Comparison of ENCODE assay signal across 32 cellular contexts in genomic region chrX:16750136-16750535, GRCh38.
"Had no signal": no experiment of that assay in that cellular context is flagged by ENCODE, and none has a peak within 500 bp of the region (broad histone marks: within the 10 kb centered on the region; RNA-seq: fewer than 3 reads in every experiment).

No MANE protein-coding gene starts in this region.

- FAIRE-seq: bronchial epithelial cell, RCC 7860, TTC549 had no signal

- H3K36me3 Mint-ChIP-seq: activated naive CD4-positive, alpha-beta T cell treated with anti-CD3 and anti-CD28 coated beads, Interleukin-2, amount 50 U/mL, for 24 hours had no signal

- H3K27ac ChIP-seq: PC-9, RWPE1 had no signal

- H3K4me2 ChIP-seq: PC-9 had no signal

- H3K4me1 Mint-ChIP-seq: activated CD4-positive, alpha-beta T cell treated with anti-CD3 and anti-CD28 coated beads, Interleukin-2, amount 10 ng/mL, durations not matched to agents 24 days and 14 days; activated naive CD4-positive, alpha-beta T cell treated with anti-CD3 and anti-CD28 coated beads, Interleukin-2, amount 50 U/mL, for 24 hours; activated T-helper 17 cell treated with anti-CD3 and anti-CD28 coated beads, Interleukin-2, amount 50 U/mL, for 72 hours had no signal

- H3K4me3 ChIP-seq: PC-9 had no signal

- H2AFZ ChIP-seq: PC-9 had no signal

- ATAC-seq: activated CD8-positive, alpha-beta T cell treated with anti-CD3 and anti-CD28 coated beads for 36 hours; activated T-cell treated with anti-CD3 and anti-CD28 coated beads, Interleukin-2, amount 50 U/mL, for 72 hours; activated T-helper 17 cell treated with anti-CD3 and anti-CD28 coated beads, Interleukin-2, amount 50 U/mL, for 72 hours; Right ventricle myocardium inferior had no signal

- H3K9me3 Mint-ChIP-seq: activated CD4-positive, alpha-beta T cell treated with anti-CD3 and anti-CD28 coated beads, Interleukin-2, amount 10 ng/mL, durations not matched to agents 24 days and 14 days; activated CD8-positive, alpha-beta T cell treated with anti-CD3 and anti-CD28 coated beads for 36 hours; activated naive CD4-positive, alpha-beta T cell treated with anti-CD3 and anti-CD28 coated beads, Interleukin-2, amount 50 U/mL, for 24 hours; activated naive CD8-positive, alpha-beta T cell treated with anti-CD3 and anti-CD28 coated beads, Interleukin-2, amount 10 ng/mL, durations not matched to agents 7 days and 5 days; activated T-cell treated with anti-CD3 and anti-CD28 coated beads, Interleukin-2, amount 50 U/mL, for 72 hours; activated T-helper 17 cell treated with anti-CD3 and anti-CD28 coated beads, Interleukin-2, amount 50 U/mL, for 72 hours; brain; T-helper 1 cell treated with Interleukin-12 subunit alpha and Interleukin-12 subunit beta and Interleukin-4 antibody, amounts not matched to agents 30 μg/mL and 1 μg/mL, for 36 hours; T-helper 2 cell treated with Interferon-gamma antibody and Interleukin-4, amounts not matched to agents 5 μg/mL and 100 μg/mL, for 36 hours had no signal

- DNase-seq: activated CD4-positive, alpha-beta T cell treated with anti-CD3 and anti-CD28 coated beads, Interleukin-2, amount 10 ng/mL, durations not matched to agents 24 days and 14 days; activated CD4-positive, alpha-beta T cell treated with anti-CD3 and anti-CD28 coated beads, Interleukin-2, amount 50 U/mL, for 4 hours; activated CD8-positive, alpha-beta T cell treated with anti-CD3 and anti-CD28 coated beads for 36 hours; activated gamma-delta T cell; activated naive CD4-positive, alpha-beta T cell treated with Interleukin-2 at 50 U/mL for 16 hours; activated naive CD8-positive, alpha-beta T cell treated with anti-CD3 and anti-CD28 coated beads, Interleukin-2, amount 10 ng/mL, durations not matched to agents 7 days and 5 days; activated T-cell treated with anti-CD3 and anti-CD28 coated beads, Interleukin-2, amount 50 U/mL, for 1 hour; activated T-cell treated with anti-CD3 and anti-CD28 coated beads, Interleukin-2, amount 50 U/mL, for 72 hours; caudate nucleus; cerebellar nuclear complex; Karpas-422; NCI-H1048; NCI-H1436 treated with DMSO at 0.1 percent for 48 hours; NCI-H1694 treated with DMSO at 0.1 percent for 48 hours; NCI-H2029; NCI-H345; NCI-H524 treated with DMSO at 0.1 percent for 48 hours; NCI-H748 treated with DMSO at 0.1 percent for 48 hours; NK-92 treated with Interleukin-12 subunit alpha and Interleukin-12 subunit beta, amount 100 ng/mL, for 24 hours; PC-9; SIG-M5; SW 1271 had no signal

- H3K27me3 Mint-ChIP-seq: activated CD4-positive, alpha-beta T cell treated with anti-CD3 and anti-CD28 coated beads, Interleukin-2, amount 10 ng/mL, durations not matched to agents 24 days and 14 days; activated CD8-positive, alpha-beta T cell treated with anti-CD3 and anti-CD28 coated beads for 36 hours; activated naive CD4-positive, alpha-beta T cell treated with anti-CD3 and anti-CD28 coated beads, Interleukin-2, amount 50 U/mL, for 24 hours; activated naive CD8-positive, alpha-beta T cell treated with anti-CD3 and anti-CD28 coated beads, Interleukin-2, amount 10 ng/mL, durations not matched to agents 7 days and 5 days; activated T-helper 17 cell treated with anti-CD3 and anti-CD28 coated beads, Interleukin-2, amount 50 U/mL, for 72 hours; brain had no signal

- H3K27ac Mint-ChIP-seq: activated CD4-positive, alpha-beta T cell treated with anti-CD3 and anti-CD28 coated beads, Interleukin-2, amount 10 ng/mL, durations not matched to agents 24 days and 14 days; activated CD8-positive, alpha-beta T cell treated with anti-CD3 and anti-CD28 coated beads for 36 hours; activated naive CD4-positive, alpha-beta T cell treated with anti-CD3 and anti-CD28 coated beads, Interleukin-2, amount 50 U/mL, for 24 hours; activated naive CD8-positive, alpha-beta T cell treated with anti-CD3 and anti-CD28 coated beads, Interleukin-2, amount 10 ng/mL, durations not matched to agents 7 days and 5 days; activated T-cell treated with anti-CD3 and anti-CD28 coated beads, Interleukin-2, amount 50 U/mL, for 72 hours; activated T-helper 17 cell treated with anti-CD3 and anti-CD28 coated beads, Interleukin-2, amount 50 U/mL, for 72 hours; brain; T-helper 1 cell treated with Interleukin-12 subunit alpha and Interleukin-12 subunit beta and Interleukin-4 antibody, amounts not matched to agents 30 μg/mL and 1 μg/mL, for 36 hours; T-helper 2 cell treated with Interferon-gamma antibody and Interleukin-4, amounts not matched to agents 5 μg/mL and 100 μg/mL, for 36 hours had no signal

- H3K4me3 Mint-ChIP-seq: activated CD4-positive, alpha-beta T cell treated with anti-CD3 and anti-CD28 coated beads, Interleukin-2, amount 10 ng/mL, durations not matched to agents 24 days and 14 days; activated CD8-positive, alpha-beta T cell treated with anti-CD3 and anti-CD28 coated beads for 36 hours; activated naive CD4-positive, alpha-beta T cell treated with anti-CD3 and anti-CD28 coated beads, Interleukin-2, amount 50 U/mL, for 24 hours; activated naive CD8-positive, alpha-beta T cell treated with anti-CD3 and anti-CD28 coated beads, Interleukin-2, amount 10 ng/mL, durations not matched to agents 7 days and 5 days; activated T-cell treated with anti-CD3 and anti-CD28 coated beads, Interleukin-2, amount 50 U/mL, for 72 hours; activated T-helper 17 cell treated with anti-CD3 and anti-CD28 coated beads, Interleukin-2, amount 50 U/mL, for 72 hours; brain; T-helper 1 cell treated with Interleukin-12 subunit alpha and Interleukin-12 subunit beta and Interleukin-4 antibody, amounts not matched to agents 30 μg/mL and 1 μg/mL, for 36 hours; T-helper 2 cell treated with Interferon-gamma antibody and Interleukin-4, amounts not matched to agents 5 μg/mL and 100 μg/mL, for 36 hours had no signal
